Comparison of ENCODE assay signal across 9 cellular contexts in genomic region chr4:55554453-55555030, GRCh38. TPM values are rescaled to one million over a fixed set of nuclear protein-coding genes. Genes with fewer than 3 reads are reported as not detected.
DNase-seq lines count a peak whose midpoint lies in the region; ATAC-seq and TF ChIP-seq lines count a peak whose summit lies in the region.
"Had no signal": no experiment of that assay in that cellular context is flagged by ENCODE, and none has a peak within 500 bp of the region (broad histone marks: within the 10 kb centered on the region; RNA-seq: fewer than 3 reads in every experiment).

No MANE protein-coding gene starts in this region.

- H3K4me3 Mint-ChIP-seq in CD4-positive, alpha-beta memory T cell = no peak overlapping the region
- H3K4me3 Mint-ChIP-seq in naive thymus-derived CD4-positive, alpha-beta T cell = no peak overlapping the region

- peak; percentile 48 for ATAC-seq in naive thymus-derived CD4-positive, alpha-beta T cell
- ATAC-seq in GM19463 (IDR thresholded peaks at IDR 0.05; ENCODE audit: unreplicated experiment) = no peak
- ATAC-seq in GM19328 (IDR thresholded peaks at IDR 0.05; ENCODE audit: unreplicated experiment) = no peak
- ATAC-seq in HG03439 (IDR thresholded peaks at IDR 0.05; ENCODE audit: unreplicated experiment) = no peak

- H3K9me3 Mint-ChIP-seq in CD4-positive, alpha-beta memory T cell = peaks cover 0 to 2% (median 0%) of the 10 kb centered on the region in 8 donors
- peaks cover 0 to 6% (median 0%) of the 10 kb centered on the region in 11 donors for H3K9me3 Mint-ChIP-seq in naive thymus-derived CD4-positive, alpha-beta T cell

- peaks cover 3 to 19% (median 8%) of the 10 kb centered on the region in 4 donors for H3K4me1 Mint-ChIP-seq in CD4-positive, alpha-beta memory T cell
- peaks cover 0 to 10% (median 6%) of the 10 kb centered on the region in 7 donors for H3K4me1 Mint-ChIP-seq in naive thymus-derived CD4-positive, alpha-beta T cell

- no peaks in the 10 kb centered on the region for H3K79me2 ChIP-seq in KMS-11 (ENCODE audit: insufficient read depth, low read depth)

- H3K36me3 ChIP-seq in CD4-positive, alpha-beta memory T cell (ENCODE audit: insufficient read depth, low read length) = no peaks in the 10 kb centered on the region
- no peaks in the 10 kb centered on the region for H3K36me3 ChIP-seq in KMS-11 (ENCODE audit: insufficient read depth)
- H3K36me3 ChIP-seq in naive thymus-derived CD4-positive, alpha-beta T cell (ENCODE audit: control insufficient read depth in 2 of 3, insufficient read depth in 3 of 3, low read length in 3 of 3) = no peaks in the 10 kb centered on the region

- intact Hi-C loops in CD4-positive, alpha-beta memory T cell (cut with micrococcal nuclease) = loop anchor here (1.0 to 2.0 kb wide), 5 partner anchors 109 to 312 kb away; partner anchors contain the start of genes SRD5A3 and TMEM165
- intact Hi-C loops in naive thymus-derived CD4-positive, alpha-beta T cell (cut with micrococcal nuclease) = loop anchor here (1.0 to 2.0 kb wide), 9 partner anchors 109 to 1232 kb away; partner anchors contain the start of genes SRD5A3 (in 2 of the 2) and TMEM165 (in 1 of the 2)

- peak in 4 of 5 donors; percentile 36 to 48 (median 41) for DNase-seq in CD4-positive, alpha-beta memory T cell
- DNase-seq in central memory CD4-positive, alpha-beta T cell = peak; percentile 35
- DNase-seq in naive thymus-derived CD4-positive, alpha-beta T cell = peak in 5 of 9 donors; percentile 10 to 46 (median 36)
- DNase-seq in inferior parietal cortex (ENCODE audit: extremely low spot score) = no peak

- no peak overlapping the region for H3K27ac Mint-ChIP-seq in CD4-positive, alpha-beta memory T cell
- no peak overlapping the region for H3K27ac Mint-ChIP-seq in naive thymus-derived CD4-positive, alpha-beta T cell

- CTCF ChIA-PET in CD4-positive, alpha-beta memory T cell (lab: Charles Lee; ENCODE audit: partially characterized antibody) = interaction anchor here (0.6 to 3.8 kb wide), 22 partner anchors 8 to 370 kb away, joined by 3 to 36 read pairs (median 4); partner anchors contain the start of genes SRD5A3 and TMEM165
- CTCF ChIA-PET in naive thymus-derived CD4-positive, alpha-beta T cell (lab: Charles Lee) = interaction anchor here (0.7 to 1.5 kb wide), 7 partner anchors 109 to 370 kb away, joined by 3 to 7 read pairs (median 4); partner anchors contain the start of gene SRD5A3

- H3K9ac ChIP-seq in KMS-11 = no peak overlapping the region

- peaks cover 6 to 9% of the 10 kb centered on the region in 2 donors for H3K27me3 Mint-ChIP-seq in CD4-positive, alpha-beta memory T cell
- H3K27me3 Mint-ChIP-seq in naive thymus-derived CD4-positive, alpha-beta T cell = peaks cover 0 to 15% (median 11%) of the 10 kb centered on the region in 5 donors

- no peaks in the 10 kb centered on the region for H4K20me1 ChIP-seq in KMS-11 (ENCODE audit: insufficient read depth)

- peak overlapping the region; percentile 68; the same call in 1 of the 2 replicates for H2AFZ ChIP-seq in KMS-11 (ENCODE audit: low read depth)

- no peak overlapping the region for H3K27ac ChIP-seq in CD4-positive, alpha-beta memory T cell (ENCODE audit: low read depth, low read length)
- H3K27ac ChIP-seq in KMS-11 = no peak overlapping the region
- no peak overlapping the region for H3K27ac ChIP-seq in naive thymus-derived CD4-positive, alpha-beta T cell (ENCODE audit: low read depth, low read length)

- H3K4me3 ChIP-seq in CD4-positive, alpha-beta memory T cell (ENCODE audit: low read length in 2 of 2) = no peak overlapping the region
- H3K4me3 ChIP-seq in KMS-11 (IDR thresholded peaks at IDR 0.05; ENCODE audit: insufficient read depth, low read depth, low read length) = no peak overlapping the region
- no peak overlapping the region for H3K4me3 ChIP-seq in naive thymus-derived CD4-positive, alpha-beta T cell (ENCODE audit: low read length)

- H3K27me3 ChIP-seq in CD4-positive, alpha-beta memory T cell (ENCODE audit: insufficient read depth, low read length) = no peaks in the 10 kb centered on the region
- H3K27me3 ChIP-seq in KMS-11 (ENCODE audit: insufficient read depth, low read depth) = no peaks in the 10 kb centered on the region
- H3K27me3 ChIP-seq in naive thymus-derived CD4-positive, alpha-beta T cell (ENCODE audit: control insufficient read depth in 2 of 2, insufficient read depth in 2 of 2, low read length in 2 of 2) = no peaks in the 10 kb centered on the region

- TF ChIP-seq CTCF in KMS-11 (conservative IDR thresholded peaks at IDR 0.05; ENCODE audit: low read depth, low read length) = peak; percentile 42; the same call in 1 of the 2 replicates

- peaks cover 9% of the 10 kb centered on the region for H3K4me1 ChIP-seq in CD4-positive, alpha-beta memory T cell (ENCODE audit: insufficient read depth, low read length)
- H3K4me1 ChIP-seq in KMS-11 (ENCODE audit: low read depth, poor library complexity, severe bottlenecking) = peaks cover 13% of the 10 kb centered on the region
- no peaks in the 10 kb centered on the region for H3K4me1 ChIP-seq in naive thymus-derived CD4-positive, alpha-beta T cell (ENCODE audit: control insufficient read depth in 2 of 2, insufficient read depth in 2 of 2, low read length in 2 of 2)

- H3K36me3 Mint-ChIP-seq in CD4-positive, alpha-beta memory T cell = peaks cover 0 to 4% of the 10 kb centered on the region in 2 donors
- H3K36me3 Mint-ChIP-seq in naive thymus-derived CD4-positive, alpha-beta T cell = no peaks in the 10 kb centered on the region

- H3K9me3 ChIP-seq in CD4-positive, alpha-beta memory T cell (ENCODE audit: control insufficient read depth in 1 of 2, low read length in 2 of 2) = no peaks in the 10 kb centered on the region
- H3K9me3 ChIP-seq in naive thymus-derived CD4-positive, alpha-beta T cell (ENCODE audit: control insufficient read depth in 2 of 3, low read length in 3 of 3) = no peaks in the 10 kb centered on the region

- peak overlapping the region; percentile 80 for H3K4me2 ChIP-seq in KMS-11

- POLR2A ChIA-PET in CD4-positive, alpha-beta memory T cell (lab: Charles Lee; ENCODE audit: partially characterized antibody) = no interaction called here
- POLR2A ChIA-PET in naive thymus-derived CD4-positive, alpha-beta T cell (lab: Charles Lee) = interaction anchor here (1.5 kb wide), 1 partner anchor 9 kb away, joined by 5 read pairs; no protein-coding TSS in a partner anchor

RNA-seq across cellular contexts. Expression of gene CLOCK, which starts 7.8 kb away (rescaled TPM):
- total RNA-seq in CD4-positive, alpha-beta memory T cell = 10 to 100 TPM; 15.2 to 15.4 TPM
- polyA plus RNA-seq in CD4-positive, alpha-beta memory T cell = 1 to 10 TPM; 2.1 to 4.4 TPM
- 10 to 100 TPM in 2 of 5 experiments, 1 to 10 TPM in 3; 7.9 to 12.6 (median 8.9) TPM for total RNA-seq in naive thymus-derived CD4-positive, alpha-beta T cell
- polyA plus RNA-seq in naive thymus-derived CD4-positive, alpha-beta T cell = 1 to 10 TPM; 4.6 to 5.0 TPM

RNA-seq across cellular contexts. Expression of gene PDCL2, which starts 37.5 kb away (rescaled TPM):
- total RNA-seq in CD4-positive, alpha-beta memory T cell = not detected
- not detected for polyA plus RNA-seq in CD4-positive, alpha-beta memory T cell
- not detected for total RNA-seq in naive thymus-derived CD4-positive, alpha-beta T cell
- polyA plus RNA-seq in naive thymus-derived CD4-positive, alpha-beta T cell = not detected
- total RNA-seq: skeletal muscle tissue had no signal
